In the genomic region with DNA sequence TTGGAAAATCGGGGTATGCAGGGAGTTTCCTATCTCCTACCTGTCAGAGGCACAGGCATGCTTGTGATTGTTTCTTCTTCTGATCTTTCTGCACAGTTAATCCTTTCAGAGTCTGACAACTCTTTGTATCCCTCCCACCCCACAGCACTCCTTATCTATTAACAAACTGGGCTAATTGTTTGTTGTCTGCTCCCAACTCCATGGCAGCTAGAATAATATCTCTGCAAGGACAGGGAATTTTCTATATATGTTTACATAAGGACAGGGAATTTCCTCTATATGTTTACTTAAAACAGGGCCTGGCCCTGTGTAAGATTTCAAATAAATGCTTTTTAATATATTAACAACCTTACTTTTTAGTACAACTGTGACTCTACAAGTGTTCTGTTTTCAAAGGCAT, we compare ENCODE assay signal across 2 cellular contexts.
TF ChIP-seq lines count a peak whose summit lies in the region.

No MANE protein-coding gene starts in this region.

TF ChIP-seq in HepG2, 621 proteins besides CTCF, POLR2A, EP300 and RAD21:
- no peak for TF ChIP-seq HDAC6 (IDR thresholded peaks at IDR 0.05; ENCODE audit: low read depth, low read length)
- TF ChIP-seq HMG20A (CRISPR knock-in tag; IDR thresholded peaks at IDR 0.05; ENCODE audit: borderline replicate concordance), result peak; percentile 28; the same call in 1 of the 2 replicates
- TF ChIP-seq SOX5 (CRISPR knock-in tag; IDR thresholded peaks at IDR 0.05; ENCODE audit: borderline replicate concordance), result peak; percentile 46; the same call in 1 of the 2 replicates
- TF ChIP-seq RFX1 (IDR thresholded peaks at IDR 0.05), result 0 out of 2 replicates have a peak, but pooled peaks have one; percentile 11
- no peak for TF ChIP-seq FOXP1 (IDR thresholded peaks at IDR 0.05)
- TF ChIP-seq FOXP1 (CRISPR knock-in tag; IDR thresholded peaks at IDR 0.05), result peak; percentile 17; the same call in 1 of the 2 replicates
- no peak for TF ChIP-seq TEAD2 (CRISPR knock-in tag; IDR thresholded peaks at IDR 0.05)
- TF ChIP-seq, protein P1, sequence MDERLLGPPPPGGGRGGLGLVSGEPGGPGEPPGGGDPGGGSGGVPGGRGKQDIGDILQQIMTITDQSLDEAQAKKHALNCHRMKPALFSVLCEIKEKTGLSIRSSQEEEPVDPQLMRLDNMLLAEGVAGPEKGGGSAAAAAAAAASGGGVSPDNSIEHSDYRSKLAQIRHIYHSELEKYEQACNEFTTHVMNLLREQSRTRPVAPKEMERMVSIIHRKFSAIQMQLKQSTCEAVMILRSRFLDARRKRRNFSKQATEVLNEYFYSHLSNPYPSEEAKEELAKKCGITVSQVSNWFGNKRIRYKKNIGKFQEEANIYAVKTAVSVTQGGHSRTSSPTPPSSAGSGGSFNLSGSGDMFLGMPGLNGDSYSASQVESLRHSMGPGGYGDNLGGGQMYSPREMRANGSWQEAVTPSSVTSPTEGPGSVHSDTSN (CRISPR knock-in tag; IDR thresholded peaks at IDR 0.05), result no peak
- peak; percentile 62 for TF ChIP-seq FOXA1 (IDR thresholded peaks at IDR 0.05)
- TF ChIP-seq FOXA1 (CRISPR knock-in tag; IDR thresholded peaks at IDR 0.05), result no peak
- TF ChIP-seq SOX13 (IDR thresholded peaks at IDR 0.05), result no peak
- peak in 1 of 2 experiments; percentile 59; a peak in 2 of 4 replicates for TF ChIP-seq SOX13 (CRISPR knock-in tag; conservative IDR thresholded peaks at IDR 0.05 in 1 of 2, IDR thresholded peaks at IDR 0.05 in 1 of 2)
- TF ChIP-seq GATA4 (IDR thresholded peaks at IDR 0.05; ENCODE audit: borderline replicate concordance, low read depth), result no peak

TF ChIP-seq in H1, 55 proteins besides CTCF, POLR2A, EP300 and RAD21:
- TF ChIP-seq HDAC6 (IDR thresholded peaks at IDR 0.05; ENCODE audit: low read depth, low read length) (no peak), SIN3A (conservative IDR thresholded peaks at IDR 0.05 in 1 of 2, IDR thresholded peaks at IDR 0.05 in 1 of 2; ENCODE audit: low read depth in 1 of 2, low read length in 2 of 2) (no peak)
- TF ChIP-seq, protein P2, sequence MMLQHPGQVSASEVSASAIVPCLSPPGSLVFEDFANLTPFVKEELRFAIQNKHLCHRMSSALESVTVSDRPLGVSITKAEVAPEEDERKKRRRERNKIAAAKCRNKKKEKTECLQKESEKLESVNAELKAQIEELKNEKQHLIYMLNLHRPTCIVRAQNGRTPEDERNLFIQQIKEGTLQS (IDR thresholded peaks at IDR 0.05; ENCODE audit: insufficient read depth, low read depth, low read length), result no peak
